ENCODE assay signal across 12 cellular contexts in the genomic region with DNA sequence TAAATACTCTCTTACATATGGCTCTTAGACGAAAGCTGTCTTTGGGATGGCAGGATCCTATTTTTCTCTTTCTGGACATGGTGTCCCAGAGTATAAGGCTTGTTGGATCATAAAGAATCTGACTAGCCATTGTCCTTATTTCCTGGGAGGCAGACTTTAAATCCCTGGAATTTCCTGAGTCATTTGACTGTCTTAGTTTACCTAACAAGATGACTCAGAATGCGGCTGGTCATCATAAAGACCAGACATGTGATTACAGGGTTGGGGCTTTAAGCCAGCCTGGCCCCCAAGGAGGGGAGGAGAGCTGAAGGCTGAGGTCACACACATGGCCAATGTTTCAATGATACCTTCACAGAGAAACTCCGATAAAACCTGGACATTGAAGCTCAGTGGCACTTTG. TPM values are rescaled to one million over a fixed set of nuclear protein-coding genes. Genes with fewer than 3 reads are reported as not detected.
DNase-seq lines count a peak whose midpoint lies in the region; ATAC-seq, FAIRE-seq and TF ChIP-seq lines count a peak whose summit lies in the region.
"Had no signal": no experiment of that assay in that cellular context is flagged by ENCODE, and none has a peak within 500 bp of the region (broad histone marks: within the 10 kb centered on the region; RNA-seq: fewer than 3 reads in every experiment).

No MANE protein-coding gene starts in this region.

- no peaks in the 10 kb centered on the region for H3K79me2 ChIP-seq in neural progenitor cell (ENCODE audit: low read depth)

- H3K4me1 Mint-ChIP-seq in Calu3 (ENCODE audit: low read depth, unreplicated experiment) (no peaks in the 10 kb centered on the region), neural progenitor cell (peaks cover 55% of the 10 kb centered on the region), CD14-positive monocyte (peaks cover 10% of the 10 kb centered on the region)

- H3K4me3 Mint-ChIP-seq in Calu3 (ENCODE audit: low read depth, unreplicated experiment) (no peak overlapping the region), neural progenitor cell (no peak overlapping the region), CD14-positive monocyte (no peak overlapping the region)
- H3K4me3 Mint-ChIP-seq: activated CD8-positive, alpha-beta T cell treated with anti-CD3 and anti-CD28 coated beads for 36 hours had no signal

- no peak for ATAC-seq in GM21576 (IDR thresholded peaks at IDR 0.05; ENCODE audit: unreplicated experiment)
- ATAC-seq: left cardiac atrium had no signal

- H4K20me1 ChIP-seq in neural progenitor cell (ENCODE audit: low read depth) = no peaks in the 10 kb centered on the region

- H3K36me3 Mint-ChIP-seq in Calu3 (ENCODE audit: insufficient read depth, unreplicated experiment) = no peaks in the 10 kb centered on the region
- H3K36me3 Mint-ChIP-seq in neural progenitor cell = no peaks in the 10 kb centered on the region
- no peaks in the 10 kb centered on the region for H3K36me3 Mint-ChIP-seq in CD14-positive monocyte

- H3K4me1 ChIP-seq in neural progenitor cell (peaks cover 20% of the 10 kb centered on the region), kidney (ENCODE audit: control insufficient read depth in 1 of 2, insufficient read depth in 1 of 2, low read depth in 1 of 2, low read length in 2 of 2) (peaks cover 3% of the 10 kb centered on the region in 2 donors)

- no peak for FAIRE-seq in kidney (lab: Jason Lieb, UNC)

- TF ChIP-seq CTCF in Calu3 (IDR thresholded peaks at IDR 0.05; ENCODE audit: unreplicated experiment) = no peak
- TF ChIP-seq CTCF in neural progenitor cell (IDR thresholded peaks at IDR 0.05) = no peak
- TF ChIP-seq CTCF in kidney (IDR thresholded peaks at IDR 0.05; ENCODE audit: borderline replicate concordance, extremely low read depth, insufficient read depth) = no peak
- TF ChIP-seq CTCF in CD14-positive monocyte (IDR thresholded peaks at IDR 0.05) = no peak

- no peaks in the 10 kb centered on the region for H3K9me3 Mint-ChIP-seq in Calu3 (ENCODE audit: low read depth, unreplicated experiment)
- no peaks in the 10 kb centered on the region for H3K9me3 Mint-ChIP-seq in neural progenitor cell
- peaks cover 0 to 5% (median 0%) of the 10 kb centered on the region in 7 donors for H3K9me3 Mint-ChIP-seq in CD14-positive monocyte
- H3K9me3 Mint-ChIP-seq: activated CD8-positive, alpha-beta T cell treated with anti-CD3 and anti-CD28 coated beads for 36 hours had no signal

- BruUV-seq in Calu3 (replicated peaks; lab: Mats Ljungman, UMichigan) = no TSS peak

- no peaks in the 10 kb centered on the region for H3K27me3 Mint-ChIP-seq in Calu3 (ENCODE audit: unreplicated experiment)
- H3K27me3 Mint-ChIP-seq in neural progenitor cell (ENCODE audit: insufficient read depth, low read depth) = peaks cover 8% of the 10 kb centered on the region
- H3K27me3 Mint-ChIP-seq in CD14-positive monocyte (ENCODE audit: low read depth in 3 of 3) = peaks cover 1 to 14% (median 9%) of the 10 kb centered on the region in 3 donors

- H3K27me3 ChIP-seq in neural progenitor cell = no peaks in the 10 kb centered on the region

- no peak overlapping the region for H3K27ac Mint-ChIP-seq in Calu3 (ENCODE audit: unreplicated experiment)
- H3K27ac Mint-ChIP-seq in neural progenitor cell = peak overlapping the region; percentile 50
- no peak overlapping the region for H3K27ac Mint-ChIP-seq in CD14-positive monocyte
- H3K27ac Mint-ChIP-seq: activated CD8-positive, alpha-beta T cell treated with anti-CD3 and anti-CD28 coated beads for 36 hours had no signal

- H3K4me2 ChIP-seq in neural progenitor cell = no peak overlapping the region

- H3K36me3 ChIP-seq in neural progenitor cell (no peaks in the 10 kb centered on the region), kidney (ENCODE audit: control insufficient read depth in 1 of 2, insufficient read depth in 2 of 2, low read length in 2 of 2) (no peaks in the 10 kb centered on the region)

- H3K9me3 ChIP-seq in neural progenitor cell (ENCODE audit: low read depth) = no peaks in the 10 kb centered on the region
- H3K9me3 ChIP-seq in kidney (ENCODE audit: control insufficient read depth in 1 of 2, low read length in 2 of 2) = no peaks in the 10 kb centered on the region

- CTCF ChIA-PET in Calu3 (lab: Charles Lee) = no interaction called here

- H3K4me3 ChIP-seq in neural progenitor cell (no peak overlapping the region), kidney (ENCODE audit: low read length in 2 of 2) (no peak overlapping the region)

- intact Hi-C loops in Calu3 (cut with micrococcal nuclease; ENCODE audit: unreplicated experiment) = no loop called here
- intact Hi-C loops in kidney (cut with DNase I) = no loop called here
- intact Hi-C loops in CD14-positive monocyte (cut with micrococcal nuclease) = no loop called here

- H2AFZ ChIP-seq in neural progenitor cell (replicated peaks) = no peak overlapping the region

- no peaks in the 10 kb centered on the region for H3F3A ChIP-seq in neural progenitor cell (ENCODE audit: low read depth)

- DNase-seq in Calu3 (peak; percentile 1), M059J (ENCODE audit: low read depth) (peak; percentile 96), dedifferentiated amniotic fluid mesenchymal stem cell (ENCODE audit: extremely low spot score) (peak; percentile 90), neural progenitor cell (ENCODE audit: low spot score) (peak; percentile 20), T-helper 1 cell (no peak), kidney (no peak), CD14-positive monocyte (ENCODE audit: low spot score) (no peak)
- DNase-seq: activated CD8-positive, alpha-beta T cell treated with anti-CD3 and anti-CD28 coated beads for 36 hours; caudate nucleus; left cardiac atrium; substantia nigra had no signal

- H3K27ac ChIP-seq in neural progenitor cell = no peak overlapping the region
- no peak overlapping the region for H3K27ac ChIP-seq in kidney (ENCODE audit: low read depth in 2 of 2, low read length in 2 of 2)

- no peak overlapping the region for H3K9ac ChIP-seq in neural progenitor cell
- no peak overlapping the region for H3K9ac ChIP-seq in kidney (ENCODE audit: low read length in 2 of 2)

RNA-seq across cellular contexts. Expression of a gene that starts 37.2 kb away (rescaled TPM):
- not detected in 2 replicates for total RNA-seq in Calu3 (2022)
- total RNA-seq in M059J (2014; rRNA removed; shearing (Covaris generic)) = not detected in 2 replicates
- total RNA-seq in neural progenitor cell (ENCODE audit: low replicate concordance) = not detected in 2 replicates
- not detected for total RNA-seq in kidney
- polyA plus RNA-seq in kidney (ENCODE audit: insufficient read depth, low read depth, low replicate concordance) = not detected
- not detected for polyA plus RNA-seq in CD14-positive monocyte
- total RNA-seq: activated CD8-positive, alpha-beta T cell treated with anti-CD3 and anti-CD28 coated beads for 36 hours; left cardiac atrium had no signal

Comparison
In these comparisons a context has a peak if more than half of its experiments do, and no peak if none do; other contexts are left out.
1. DNase-seq: peak in Calu3 (single experiment), M059J (single experiment), dedifferentiated amniotic fluid mesenchymal stem cell (single experiment) and neural progenitor cell (single experiment); none in T-helper 1 cell (0 of 5), kidney (single experiment) and CD14-positive monocyte (single experiment).